20 cellular contexts compared by ENCODE assay signal in genomic region chr7:113367187-113367586, GRCh38.
"Had no signal": no experiment of that assay in that cellular context is flagged by ENCODE, and none has a peak within 500 bp of the region (broad histone marks: within the 10 kb centered on the region; RNA-seq: fewer than 3 reads in every experiment).

No MANE protein-coding gene starts in this region.

- H3K27ac ChIP-seq: coronary artery, esophagus muscularis mucosa, foreskin keratinocyte, left ventricle myocardium inferior, tibial artery had no signal

- FAIRE-seq: urothelium cell line had no signal

- ATAC-seq: activated CD4-positive, alpha-beta T cell treated with anti-CD3 and anti-CD28 coated beads for 36 hours; foreskin keratinocyte; stimulated activated naive B cell treated with anti-CD40 and anti-IgM and Interleukin-4, amounts not matched to agents 10 μg/mL and 1 μg/mL and 100 μg/mL, for 72 hours; WTC11 had no signal

- H3K4me3 ChIP-seq: coronary artery, esophagus muscularis mucosa, left ventricle myocardium inferior, tibial artery had no signal

- DNase-seq: activated CD4-positive, alpha-beta T cell treated with anti-CD3 and anti-CD28 coated beads for 36 hours; activated CD4-positive, alpha-beta T cell treated with anti-CD3 and anti-CD28 coated beads, Interleukin-2, amount 50 U/mL, for 48 hours; activated naive CD8-positive, alpha-beta T cell treated with anti-CD3 and anti-CD28 coated beads for 36 hours; amygdala; effector CD4-positive, alpha-beta T cell; kidney glomerular epithelial cell; left ventricle myocardium inferior; mammary epithelial cell; midbrain; nephron progenitor cell; occipital lobe; retina; stimulated activated naive B cell treated with anti-CD40 and anti-IgM and Interleukin-4, amounts not matched to agents 10 μg/mL and 1 μg/mL and 100 μg/mL, for 72 hours; SW 1271; tibial artery had no signal
